Comparison of ENCODE assay signal across 1 cellular context in genomic region chr5:135425641-135426040, GRCh38.
TF ChIP-seq lines count a peak whose summit lies in the region.

No MANE protein-coding gene starts in this region.

TF ChIP-seq in endothelial cell of umbilical vein, 7 proteins besides CTCF, POLR2A, EP300 and RAD21:
- peak; percentile 19 for TF ChIP-seq EZH2 (IDR thresholded peaks at IDR 0.05; ENCODE audit: borderline replicate concordance, low read depth, low read length, severe bottlenecking)
- no peak for TF ChIP-seq GATA2 (IDR thresholded peaks at IDR 0.05; ENCODE audit: insufficient read depth, insufficient read length, low read depth, low read length)
TF ChIP-seq in endothelial cell of umbilical vein: peak in this region for 1.
